8 cellular contexts compared by ENCODE assay signal in the genomic region with DNA sequence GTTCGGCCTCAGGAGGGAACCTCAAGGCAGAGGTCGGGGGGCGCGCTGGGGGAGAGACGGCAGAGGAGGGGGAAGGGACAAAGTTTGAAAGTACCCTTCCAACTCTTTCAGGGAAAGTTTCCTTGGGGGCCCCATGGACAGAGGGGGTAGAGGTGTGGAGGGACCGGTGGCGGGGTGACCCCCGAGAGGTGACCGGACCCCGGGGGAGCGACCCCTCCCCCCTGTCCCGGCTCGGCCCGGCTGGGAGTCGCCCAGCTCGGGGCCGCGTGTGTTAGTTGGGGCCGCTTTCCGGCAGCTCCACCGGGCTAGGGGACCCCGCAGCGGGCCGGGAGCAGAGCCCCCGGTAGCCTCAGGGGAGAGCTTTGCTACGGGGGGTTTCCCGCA. TPM values are rescaled to one million over a fixed set of nuclear protein-coding genes. Genes with fewer than 3 reads are reported as not detected.
A peak's percentile ranks its signal among the peaks of the same experiment; 100 is the strongest.
DNase-seq lines count a peak whose midpoint lies in the region; ATAC-seq lines count a peak whose summit lies in the region.

No MANE protein-coding gene starts in this region.

- H3K9me3 Mint-ChIP-seq in activated CD4-positive, alpha-beta memory T cell treated with anti-CD3 and anti-CD28 coated beads, Interleukin-2, amount 10 ng/mL, durations not matched to agents 7 days and 5 days, result no peaks in the 10 kb centered on the region
- no peaks in the 10 kb centered on the region for H3K9me3 Mint-ChIP-seq in stimulated activated effector memory CD8-positive, alpha-beta T cell treated with anti-CD3 and anti-CD28 coated beads, Interleukin-12 subunit alpha, Interleukin-12 subunit beta, amount 100 ng/mL, for 72 hours

- peaks cover 4% of the 10 kb centered on the region for H3K36me3 Mint-ChIP-seq in activated CD4-positive, alpha-beta memory T cell treated with anti-CD3 and anti-CD28 coated beads, Interleukin-2, amount 10 ng/mL, durations not matched to agents 7 days and 5 days (ENCODE audit: low read depth)
- H3K36me3 Mint-ChIP-seq in stimulated activated effector memory CD8-positive, alpha-beta T cell treated with anti-CD3 and anti-CD28 coated beads, Interleukin-12 subunit alpha, Interleukin-12 subunit beta, amount 100 ng/mL, for 72 hours, result no peaks in the 10 kb centered on the region

- H3K36me3 ChIP-seq in iPS DF 6.9 (ENCODE audit: control insufficient read depth, insufficient read depth, low read length), result no peaks in the 10 kb centered on the region

- DNase-seq in DMS 273 (lab: John Stamatoyannopoulos, UW; ENCODE audit: unreplicated experiment) (peak; percentile 37), DMS 273 treated with DMSO at 0.1 percent for 48 hours (lab: John Stamatoyannopoulos, UW) (no peak), iPS DF 6.9 (ENCODE audit: low read depth, low spot score) (no peak), foreskin melanocyte (no peak)
- DNase-seq in activated CD4-positive, alpha-beta memory T cell treated with anti-CD3 and anti-CD28 coated beads, Interleukin-2, amount 10 ng/mL, durations not matched to agents 7 days and 5 days, result no peak
- DNase-seq in stimulated activated effector memory CD8-positive, alpha-beta T cell treated with anti-CD3 and anti-CD28 coated beads, Interleukin-12 subunit alpha, Interleukin-12 subunit beta, amount 100 ng/mL, for 72 hours (ENCODE audit: low spot score in 2 of 2), result no peak
- DNase-seq in activated effector memory CD4-positive, alpha-beta T cell treated with Interleukin-2 at 50 U/mL for 16 hours, result no peak

- POLR2A ChIA-PET in activated CD4-positive, alpha-beta memory T cell treated with anti-CD3 and anti-CD28 coated beads, Interleukin-2, amount 10 ng/mL, durations not matched to agents 7 days and 5 days (lab: Charles Lee), result interaction anchor here (0.9 to 2.5 kb wide), 4 partner anchors 13 to 164 kb away, joined by 3 to 9 read pairs (median 5); partner anchors contain the start of genes ANKRD54 and SH3BP1

- no peak overlapping the region for H3K27ac ChIP-seq in iPS DF 6.9 (ENCODE audit: low read length)

- H3K27ac Mint-ChIP-seq in activated CD4-positive, alpha-beta memory T cell treated with anti-CD3 and anti-CD28 coated beads, Interleukin-2, amount 10 ng/mL, durations not matched to agents 7 days and 5 days, result no peak overlapping the region
- H3K27ac Mint-ChIP-seq in stimulated activated effector memory CD8-positive, alpha-beta T cell treated with anti-CD3 and anti-CD28 coated beads, Interleukin-12 subunit alpha, Interleukin-12 subunit beta, amount 100 ng/mL, for 72 hours, result peak overlapping the region; percentile 83

- H3K4me1 ChIP-seq in iPS DF 6.9 (ENCODE audit: control insufficient read depth, insufficient read depth, low read length), result peaks cover 7% of the 10 kb centered on the region

- no peaks in the 10 kb centered on the region for H3K9me3 ChIP-seq in iPS DF 6.9 (ENCODE audit: control insufficient read depth, insufficient read depth, low read length)

- CTCF ChIA-PET in activated CD4-positive, alpha-beta memory T cell treated with anti-CD3 and anti-CD28 coated beads, Interleukin-2, amount 10 ng/mL, durations not matched to agents 7 days and 5 days (lab: Charles Lee), result interaction anchor here (0.5 to 1.0 kb wide), 2 partner anchors 14 to 200 kb away, joined by 3 to 7 read pairs; no protein-coding TSS in a partner anchor

- no peak for ATAC-seq in stimulated activated effector memory CD8-positive, alpha-beta T cell treated with anti-CD3 and anti-CD28 coated beads, Interleukin-12 subunit alpha, Interleukin-12 subunit beta, amount 100 ng/mL, for 72 hours
- ATAC-seq in HG02938 (IDR thresholded peaks at IDR 0.05; ENCODE audit: unreplicated experiment), result no peak

- peak overlapping the region; percentile 44 for H3K4me3 Mint-ChIP-seq in activated CD4-positive, alpha-beta memory T cell treated with anti-CD3 and anti-CD28 coated beads, Interleukin-2, amount 10 ng/mL, durations not matched to agents 7 days and 5 days
- H3K4me3 Mint-ChIP-seq in stimulated activated effector memory CD8-positive, alpha-beta T cell treated with anti-CD3 and anti-CD28 coated beads, Interleukin-12 subunit alpha, Interleukin-12 subunit beta, amount 100 ng/mL, for 72 hours, result peak overlapping the region; percentile 72

- peak overlapping the region; percentile 65; the same call in 1 of the 2 replicates for H3K4me3 ChIP-seq in iPS DF 6.9 (ENCODE audit: low read length)

- peaks cover 45% of the 10 kb centered on the region for H3K4me1 Mint-ChIP-seq in activated CD4-positive, alpha-beta memory T cell treated with anti-CD3 and anti-CD28 coated beads, Interleukin-2, amount 10 ng/mL, durations not matched to agents 7 days and 5 days
- H3K4me1 Mint-ChIP-seq in stimulated activated effector memory CD8-positive, alpha-beta T cell treated with anti-CD3 and anti-CD28 coated beads, Interleukin-12 subunit alpha, Interleukin-12 subunit beta, amount 100 ng/mL, for 72 hours, result peaks cover 39% of the 10 kb centered on the region

- peaks cover 13% of the 10 kb centered on the region for H3K27me3 ChIP-seq in iPS DF 6.9 (ENCODE audit: control insufficient read depth, insufficient read depth, low read length)

- H3K27me3 Mint-ChIP-seq in activated CD4-positive, alpha-beta memory T cell treated with anti-CD3 and anti-CD28 coated beads, Interleukin-2, amount 10 ng/mL, durations not matched to agents 7 days and 5 days, result peaks cover 49% of the 10 kb centered on the region

- WGBS in iPS DF 6.9 (ENCODE audit: insufficient coverage, insufficient read length), result no CpG with 5 or more reads among the region's 27 CpGs

RNA-seq across cellular contexts. Expression of gene GCAT, which starts 3.2 kb away (rescaled TPM):
- 10 to 100 TPM; 13.2 to 14.1 TPM for total RNA-seq in activated CD4-positive, alpha-beta memory T cell treated with anti-CD3 and anti-CD28 coated beads, Interleukin-2, amount 10 ng/mL, durations not matched to agents 7 days and 5 days

RNA-seq across cellular contexts. Expression of gene GALR3, which starts 18.7 kb away (rescaled TPM):
- not detected for total RNA-seq in activated CD4-positive, alpha-beta memory T cell treated with anti-CD3 and anti-CD28 coated beads, Interleukin-2, amount 10 ng/mL, durations not matched to agents 7 days and 5 days

RNA-seq across cellular contexts. Expression of gene ANKRD54, which starts 39.6 kb away (rescaled TPM):
- total RNA-seq in activated CD4-positive, alpha-beta memory T cell treated with anti-CD3 and anti-CD28 coated beads, Interleukin-2, amount 10 ng/mL, durations not matched to agents 7 days and 5 days, result 10 to 100 TPM; 22.1 TPM

RNA-seq across cellular contexts. Expression of gene EIF3L, which starts 44.7 kb away (rescaled TPM):
- total RNA-seq in activated CD4-positive, alpha-beta memory T cell treated with anti-CD3 and anti-CD28 coated beads, Interleukin-2, amount 10 ng/mL, durations not matched to agents 7 days and 5 days, result 100 to 1,000 TPM; 331 to 348 TPM
